Comparison of ENCODE assay signal across 28 cellular contexts in the genomic region with DNA sequence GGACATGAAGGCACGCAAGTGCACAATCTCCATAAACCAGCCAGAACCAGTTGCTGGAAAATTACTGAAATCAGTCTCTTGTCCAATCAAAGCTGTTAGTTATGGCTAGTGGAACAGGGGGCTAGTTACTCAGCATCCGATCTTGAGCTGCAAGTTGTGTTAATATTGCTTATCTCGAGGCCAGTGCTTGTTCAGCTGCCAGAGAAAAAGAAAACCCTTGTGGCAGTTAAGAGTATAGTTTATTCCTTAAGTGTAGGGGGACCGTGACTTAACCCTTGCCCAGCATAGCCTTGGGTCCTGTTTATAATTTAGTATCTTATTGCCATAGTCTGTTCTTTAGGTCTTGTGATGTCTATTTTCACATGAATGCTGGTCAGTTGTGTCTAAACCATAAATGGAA.
"Had no signal": no experiment of that assay in that cellular context is flagged by ENCODE, and none has a peak within 500 bp of the region (broad histone marks: within the 10 kb centered on the region; RNA-seq: fewer than 3 reads in every experiment).

No MANE protein-coding gene starts in this region.

- DNase-seq: activated CD4-positive, alpha-beta T cell treated with anti-CD3 and anti-CD28 coated beads, Interleukin-2, amount 50 U/mL, for 1 hour; activated CD8-positive, alpha-beta T cell treated with anti-CD3 and anti-CD28 coated beads for 36 hours; activated naive CD4-positive, alpha-beta T cell; activated T-cell treated with anti-CD3 and anti-CD28 coated beads, Interleukin-2, amount 50 U/mL, for 4 hours; anterior cingulate cortex; cerebellar nuclear complex; colonic mucosa; effector CD8-positive, alpha-beta T cell; gastrocnemius medialis; islet precursor cell; left ventricle myocardium superior; mammary epithelial cell; naive B cell; stimulated activated CD4-positive, alpha-beta T cell treated with anti-CD3 and anti-CD28 coated beads, Interleukin-12 subunit alpha, Interleukin-12 subunit beta, amount 100 ng/mL, for 4 hours; stimulated activated CD4-positive, alpha-beta T cell treated with anti-CD3 and anti-CD28 coated beads, Interleukin-4, amount 100 ng/mL, for 1 hour; stimulated activated naive CD8-positive, alpha-beta T cell treated with anti-CD3 and anti-CD28 coated beads, Interleukin-15, Interleukin-2, amounts not matched to agents 100 U/mL and 50 U/mL, for 24 hours; SW 1271; T-helper 9 cell; testis; transverse colon had no signal

- H3K36me3 Mint-ChIP-seq: naive B cell had no signal

- H3K4me1 Mint-ChIP-seq: naive B cell had no signal

- ATAC-seq: activated CD8-positive, alpha-beta T cell treated with anti-CD3 and anti-CD28 coated beads for 36 hours; activated T-cell treated with anti-CD3 and anti-CD28 coated beads, Interleukin-2, amount 50 U/mL, for 4 hours; gastrocnemius medialis; left ventricle myocardium superior; sciatic nerve; stimulated activated naive CD8-positive, alpha-beta T cell treated with anti-CD3 and anti-CD28 coated beads, Interleukin-15, Interleukin-2, amounts not matched to agents 100 U/mL and 50 U/mL, for 24 hours had no signal

- H3K27me3 ChIP-seq: cardiac muscle cell, colonic mucosa, gastrocnemius medialis, hepatocyte, neutrophil, testis, transverse colon had no signal

- H3K79me2 ChIP-seq: hepatocyte had no signal

- H3K27ac Mint-ChIP-seq: activated CD8-positive, alpha-beta T cell treated with anti-CD3 and anti-CD28 coated beads for 36 hours; activated naive CD8-positive, alpha-beta T cell; activated T-helper 2 cell treated with anti-CD3 and anti-CD28 coated beads, Interferon-gamma antibody, Interleukin-2, Interleukin-4, amounts not matched to agents 10 μg/mL and 5 μg/mL and 100 μg/mL, durations not matched to agents 14 hours and 24 hours and 36 hours; T-helper 1 cell treated with Interleukin-12 subunit alpha and Interleukin-12 subunit beta and Interleukin-4 antibody, amounts not matched to agents 30 μg/mL and 1 μg/mL, for 36 hours had no signal

- H2AFZ ChIP-seq: hepatocyte had no signal

- H3K27ac ChIP-seq: cardiac muscle cell, colonic mucosa, gastrocnemius medialis, hepatocyte, neutrophil, skin epidermis, testis, transverse colon had no signal

- H3K4me3 ChIP-seq: cardiac muscle cell, colonic mucosa, gastrocnemius medialis, hepatocyte, skin epidermis, testis, transverse colon had no signal

- H3K9me3 ChIP-seq: colonic mucosa, gastrocnemius medialis, neutrophil, testis, transverse colon had no signal

- H3K4me2 ChIP-seq: hepatocyte had no signal

- H3K9me3 Mint-ChIP-seq: activated CD8-positive, alpha-beta T cell treated with anti-CD3 and anti-CD28 coated beads for 36 hours; activated T-cell treated with anti-CD3 and anti-CD28 coated beads, Interleukin-2, amount 50 U/mL, for 4 hours; T-helper 1 cell treated with Interleukin-12 subunit alpha and Interleukin-12 subunit beta and Interleukin-4 antibody, amounts not matched to agents 30 μg/mL and 1 μg/mL, for 36 hours had no signal

- H3K4me3 Mint-ChIP-seq: activated CD8-positive, alpha-beta T cell treated with anti-CD3 and anti-CD28 coated beads for 36 hours; activated naive CD8-positive, alpha-beta T cell; activated T-cell treated with anti-CD3 and anti-CD28 coated beads, Interleukin-2, amount 50 U/mL, for 4 hours; naive B cell; T-helper 1 cell treated with Interleukin-12 subunit alpha and Interleukin-12 subunit beta and Interleukin-4 antibody, amounts not matched to agents 30 μg/mL and 1 μg/mL, for 36 hours had no signal

- H3K36me3 ChIP-seq: cardiac muscle cell, colonic mucosa, gastrocnemius medialis, neutrophil, transverse colon had no signal

- H3K4me1 ChIP-seq: colonic mucosa, gastrocnemius medialis, transverse colon had no signal
